In the genomic region with DNA sequence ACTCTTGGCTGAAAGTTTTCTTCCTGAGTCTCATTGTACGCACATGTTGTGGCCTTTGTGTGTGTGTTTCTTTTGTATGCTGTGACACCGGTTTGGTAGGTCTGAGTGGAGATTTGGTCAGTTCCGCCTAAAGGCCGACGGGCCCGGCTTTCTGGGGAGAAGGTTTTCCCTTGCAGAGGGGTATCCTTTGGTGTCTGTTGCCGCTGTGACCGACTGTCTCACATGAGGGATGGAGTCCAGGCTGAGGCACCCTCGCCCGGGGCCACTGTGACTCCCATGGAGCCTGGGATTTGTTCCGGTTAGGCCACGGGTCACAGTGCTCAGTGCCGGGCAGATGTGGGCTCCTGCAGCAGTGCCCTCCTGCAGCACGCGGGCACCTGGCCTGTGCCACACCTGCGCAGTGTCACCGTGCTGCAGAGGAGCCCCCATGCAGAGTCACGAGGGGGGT, we compare ENCODE assay signal across 31 cellular contexts. TPM values are rescaled to one million over a fixed set of nuclear protein-coding genes. Genes with fewer than 3 reads are reported as not detected.
DNase-seq lines count a peak whose midpoint lies in the region; ATAC-seq and TF ChIP-seq lines count a peak whose summit lies in the region.
"Had no signal": no experiment of that assay in that cellular context is flagged by ENCODE, and none has a peak within 500 bp of the region (broad histone marks: within the 10 kb centered on the region; RNA-seq: fewer than 3 reads in every experiment).

No MANE protein-coding gene starts in this region.

- H2BK5ac ChIP-seq in mesenchymal stem cell (ENCODE audit: low read depth, low read length, poor library complexity, severe bottlenecking): no peak overlapping the region

- intact Hi-C loops in upper lobe of right lung (cut with DNase I): no loop called here

- H4K91ac ChIP-seq in mesenchymal stem cell (ENCODE audit: low read length): no peak overlapping the region

- no peak overlapping the region for H2AK5ac ChIP-seq in mesenchymal stem cell (ENCODE audit: low read length, severe bottlenecking)

- 95% methylated on average over 18 of the region's 18 CpGs for WGBS in mesenchymal stem cell

- ATAC-seq in upper lobe of right lung: no peak
- ATAC-seq: activated naive CD8-positive, alpha-beta T cell treated with anti-CD3 and anti-CD28 coated beads, Interleukin-2, amount 50 U/mL, for 24 hours; CD8-positive, alpha-beta T cell; GM12878; stimulated activated memory B cell treated with anti-CD40 and anti-IgM and Interleukin-4, amounts not matched to agents 10 μg/mL and 1 μg/mL and 100 μg/mL, for 72 hours had no signal

- H3K36me3 Mint-ChIP-seq in activated naive CD4-positive, alpha-beta T cell treated with anti-CD3 and anti-CD28 coated beads, Interleukin-2, amount 10 ng/mL, durations not matched to agents 7 days and 5 days: no peaks in the 10 kb centered on the region
- H3K36me3 Mint-ChIP-seq: naive thymus-derived CD8-positive, alpha-beta T cell; type B pancreatic cell had no signal

- no peak overlapping the region for H3K14ac ChIP-seq in mesenchymal stem cell (ENCODE audit: low read length in 2 of 2)

- no peak overlapping the region for H2BK120ac ChIP-seq in mesenchymal stem cell (ENCODE audit: low read depth, low read length)

- H3K23ac ChIP-seq in mesenchymal stem cell (ENCODE audit: low read length in 2 of 2): no peak overlapping the region

- H3K4me2 ChIP-seq in mesenchymal stem cell (ENCODE audit: low read length, poor library complexity, severe bottlenecking): no peak overlapping the region

- H3K4me1 ChIP-seq in mesenchymal stem cell (ENCODE audit: control insufficient read depth, insufficient read depth, low read depth, low read length) (peaks cover 14% of the 10 kb centered on the region), upper lobe of right lung (peaks cover 8% of the 10 kb centered on the region)

- peaks cover 29% of the 10 kb centered on the region for H3K4me1 Mint-ChIP-seq in activated naive CD4-positive, alpha-beta T cell treated with anti-CD3 and anti-CD28 coated beads, Interleukin-2, amount 10 ng/mL, durations not matched to agents 7 days and 5 days

- H3K4me3 Mint-ChIP-seq in activated naive CD4-positive, alpha-beta T cell treated with anti-CD3 and anti-CD28 coated beads, Interleukin-2, amount 10 ng/mL, durations not matched to agents 7 days and 5 days: no peak overlapping the region
- H3K4me3 Mint-ChIP-seq: activated CD4-positive, alpha-beta T cell treated with anti-CD3 and anti-CD28 coated beads, Interleukin-2, amount 10 ng/mL, durations not matched to agents 24 days and 14 days; activated naive CD8-positive, alpha-beta T cell treated with anti-CD3 and anti-CD28 coated beads, Interleukin-2, amount 50 U/mL, for 24 hours; CD8-positive, alpha-beta T cell; stimulated activated memory B cell treated with anti-CD40 and anti-IgM and Interleukin-4, amounts not matched to agents 10 μg/mL and 1 μg/mL and 100 μg/mL, for 72 hours; type B pancreatic cell had no signal

- no peaks in the 10 kb centered on the region for H3K27me3 ChIP-seq in mesenchymal stem cell (ENCODE audit: control insufficient read depth in 1 of 2, insufficient read depth in 1 of 2, low read length in 2 of 2)
- H3K27me3 ChIP-seq in upper lobe of right lung: no peaks in the 10 kb centered on the region

- peaks cover 61% of the 10 kb centered on the region for H3K79me1 ChIP-seq in mesenchymal stem cell (replicated peaks; ENCODE audit: low read length, poor library complexity, severe bottlenecking)

- H3K27ac ChIP-seq in VCaP: peak overlapping the region; percentile 74
- no peak overlapping the region for H3K27ac ChIP-seq in mesenchymal stem cell (ENCODE audit: low read length, poor library complexity, severe bottlenecking)
- H3K27ac ChIP-seq in upper lobe of right lung: no peak overlapping the region
- H3K27ac ChIP-seq: coronary artery, epithelial cell of prostate, HL-60, WERI-Rb-1 had no signal

- H3K18ac ChIP-seq in mesenchymal stem cell (ENCODE audit: low read depth in 1 of 2, low read length in 2 of 2): no peak overlapping the region

- DNase-seq in activated naive CD4-positive, alpha-beta T cell treated with anti-CD3 and anti-CD28 coated beads, Interleukin-2, amount 10 ng/mL, durations not matched to agents 7 days and 5 days: no peak
- no peak for DNase-seq in activated naive CD4-positive, alpha-beta T cell (lab: John Stamatoyannopoulos, UW)
- DNase-seq in mesenchymal stem cell (no peak), upper lobe of right lung (peak; percentile 59), NCI-H146 treated with DMSO at 0.1 percent for 48 hours (lab: John Stamatoyannopoulos, UW; ENCODE audit: unreplicated experiment) (no peak), GM19240 (ENCODE audit: insufficient read length, low spot score) (no peak)
- no peak for DNase-seq in activated effector memory CD4-positive, alpha-beta T cell treated with Interleukin-2 at 50 U/mL for 16 hours
- DNase-seq: activated CD4-positive, alpha-beta T cell treated with anti-CD3 and anti-CD28 coated beads, Interleukin-2, amount 10 ng/mL, durations not matched to agents 24 days and 14 days; activated effector memory CD4-positive, alpha-beta T cell treated with anti-CD3 and anti-CD28 coated beads, Interleukin-2, amount 50 U/mL, for 16 hours; activated naive CD8-positive, alpha-beta T cell treated with anti-CD3 and anti-CD28 coated beads, Interleukin-2, amount 50 U/mL, for 24 hours; activated T-cell treated with anti-CD3 and anti-CD28 coated beads, Interleukin-2, amount 50 U/mL, for 1 hour; CD8-positive, alpha-beta T cell; DMS 273 treated with DMSO at 0.1 percent for 48 hours; effector memory CD4-positive, alpha-beta T cell; KBM-7; naive thymus-derived CD8-positive, alpha-beta T cell; NCI-H1417; NCI-H2081; NCI-H226; NCI-H526 treated with DMSO at 0.1 percent for 48 hours; Right ventricle myocardium superior; substantia nigra; T-helper 9 cell; WERI-Rb-1 had no signal

- no peak overlapping the region for H2BK15ac ChIP-seq in mesenchymal stem cell (ENCODE audit: low read depth, poor library complexity, severe bottlenecking)

- no peaks in the 10 kb centered on the region for H3K27me3 Mint-ChIP-seq in activated naive CD4-positive, alpha-beta T cell treated with anti-CD3 and anti-CD28 coated beads, Interleukin-2, amount 10 ng/mL, durations not matched to agents 7 days and 5 days
- H3K27me3 Mint-ChIP-seq: activated CD4-positive, alpha-beta T cell treated with anti-CD3 and anti-CD28 coated beads, Interleukin-2, amount 10 ng/mL, durations not matched to agents 24 days and 14 days; activated naive CD8-positive, alpha-beta T cell treated with anti-CD3 and anti-CD28 coated beads, Interleukin-2, amount 50 U/mL, for 24 hours; naive thymus-derived CD8-positive, alpha-beta T cell; stimulated activated memory B cell treated with anti-CD40 and anti-IgM and Interleukin-4, amounts not matched to agents 10 μg/mL and 1 μg/mL and 100 μg/mL, for 72 hours; type B pancreatic cell had no signal

- peak overlapping the region; percentile 73 for H3K27ac Mint-ChIP-seq in activated naive CD4-positive, alpha-beta T cell treated with anti-CD3 and anti-CD28 coated beads, Interleukin-2, amount 10 ng/mL, durations not matched to agents 7 days and 5 days
- H3K27ac Mint-ChIP-seq: activated CD4-positive, alpha-beta T cell treated with anti-CD3 and anti-CD28 coated beads, Interleukin-2, amount 10 ng/mL, durations not matched to agents 24 days and 14 days; activated naive CD8-positive, alpha-beta T cell treated with anti-CD3 and anti-CD28 coated beads, Interleukin-2, amount 50 U/mL, for 24 hours; CD8-positive, alpha-beta T cell; stimulated activated memory B cell treated with anti-CD40 and anti-IgM and Interleukin-4, amounts not matched to agents 10 μg/mL and 1 μg/mL and 100 μg/mL, for 72 hours; type B pancreatic cell had no signal

- CTCF ChIA-PET in activated naive CD4-positive, alpha-beta T cell treated with anti-CD3 and anti-CD28 coated beads, Interleukin-2, amount 10 ng/mL, durations not matched to agents 7 days and 5 days (lab: Charles Lee): no interaction called here

- no peak for TF ChIP-seq CTCF in VCaP (conservative IDR thresholded peaks at IDR 0.05)
- no peak for TF ChIP-seq CTCF in upper lobe of right lung (IDR thresholded peaks at IDR 0.05)

- H2AFZ ChIP-seq in mesenchymal stem cell (ENCODE audit: low read depth, low read length): no peak overlapping the region

- no peak overlapping the region for H3K9ac ChIP-seq in mesenchymal stem cell (ENCODE audit: low read length)

- H2BK12ac ChIP-seq in mesenchymal stem cell (ENCODE audit: low read length in 2 of 2): no peak overlapping the region

- no peaks in the 10 kb centered on the region for H3K9me3 ChIP-seq in mesenchymal stem cell (ENCODE audit: control insufficient read depth, low read length)
- no peaks in the 10 kb centered on the region for H3K9me3 ChIP-seq in upper lobe of right lung

- peaks cover 5% of the 10 kb centered on the region in 2 experiments for H3K36me3 ChIP-seq in mesenchymal stem cell (ENCODE audit: control insufficient read depth in 1 of 2, insufficient read depth in 2 of 2, low read depth in 1 of 2, low read length in 2 of 2)
- no peaks in the 10 kb centered on the region for H3K36me3 ChIP-seq in upper lobe of right lung
- H3K36me3 ChIP-seq: WERI-Rb-1 had no signal

- H3K9me3 Mint-ChIP-seq in activated naive CD4-positive, alpha-beta T cell treated with anti-CD3 and anti-CD28 coated beads, Interleukin-2, amount 10 ng/mL, durations not matched to agents 7 days and 5 days: no peaks in the 10 kb centered on the region
- H3K9me3 Mint-ChIP-seq: activated CD4-positive, alpha-beta T cell treated with anti-CD3 and anti-CD28 coated beads, Interleukin-2, amount 10 ng/mL, durations not matched to agents 24 days and 14 days; activated naive CD8-positive, alpha-beta T cell treated with anti-CD3 and anti-CD28 coated beads, Interleukin-2, amount 50 U/mL, for 24 hours; CD8-positive, alpha-beta T cell; naive thymus-derived CD8-positive, alpha-beta T cell; stimulated activated memory B cell treated with anti-CD40 and anti-IgM and Interleukin-4, amounts not matched to agents 10 μg/mL and 1 μg/mL and 100 μg/mL, for 72 hours; type B pancreatic cell had no signal

- peak overlapping the region; percentile 29 for H4K8ac ChIP-seq in mesenchymal stem cell (ENCODE audit: low read length)

- H3K4me3 ChIP-seq in mesenchymal stem cell (ENCODE audit: insufficient read depth in 1 of 2, low read depth in 1 of 2, low read length in 2 of 2): no peak overlapping the region
- H3K4me3 ChIP-seq in upper lobe of right lung: no peak overlapping the region
- H3K4me3 ChIP-seq: coronary artery, GM12878 had no signal

- no peak overlapping the region for H3K4ac ChIP-seq in mesenchymal stem cell (ENCODE audit: low read depth in 1 of 2, low read length in 2 of 2)

RNA-seq across cellular contexts. Expression of a gene that starts 19.4 kb away (rescaled TPM):
- polyA plus RNA-seq in mesenchymal stem cell (2013, experiment 1 of 2): 31.4 TPM
- 32.2 TPM for polyA plus RNA-seq in mesenchymal stem cell (2013, experiment 2 of 2)
- total RNA-seq in upper lobe of right lung: 38.3 TPM
